ENCODE assay signal across 8 cellular contexts in genomic region chr5:77076961-77077820, GRCh38. TPM values are rescaled to one million over a fixed set of nuclear protein-coding genes. Genes with fewer than 3 reads are reported as not detected.
DNase-seq lines count a peak whose midpoint lies in the region; ATAC-seq, FAIRE-seq and TF ChIP-seq lines count a peak whose summit lies in the region.

No MANE protein-coding gene starts in this region.

- DNase-seq in AG04450 (ENCODE audit: low read depth, low spot score) (peak; percentile 11), K562 (ENCODE audit: extremely low read depth in 1 of 4, low spot score in 3 of 4) (peak; percentile 76 to 83 (median 80)), gastrocnemius medialis (peak in 1 of 2 donors; percentile 38), NCI-H187 (lab: John Stamatoyannopoulos, UW) (no peak)

- H3K4me3 Mint-ChIP-seq in T-helper 1 cell treated with Interleukin-12 subunit alpha and Interleukin-12 subunit beta and Interleukin-4 antibody, amounts not matched to agents 30 μg/mL and 1 μg/mL, for 36 hours = peak overlapping the region; percentile 57

- no peaks in the 10 kb centered on the region for H3K9me3 Mint-ChIP-seq in T-helper 1 cell treated with Interleukin-12 subunit alpha and Interleukin-12 subunit beta and Interleukin-4 antibody, amounts not matched to agents 30 μg/mL and 1 μg/mL, for 36 hours

- H4K20me1 ChIP-seq in K562 (replicated peaks; ENCODE audit: control insufficient read depth, insufficient read depth, low read length) = no peaks in the 10 kb centered on the region

- CTCF ChIA-PET in AG04450 (lab: Charles Lee) = interaction anchor here (0.6 to 2.7 kb wide), 24 partner anchors 10 to 1519 kb away, joined by 3 to 39 read pairs (median 4); partner anchors contain the start of genes AGGF1, WDR41 and ZBED3
- CTCF ChIA-PET in K562 (lab: Yijun Ruan, JAX; ENCODE audit: low intra/inter-chr PET ratio) = interaction anchor here (0.7 to 1.8 kb wide), 2 partner anchors 209 to 257 kb away, joined by 3 to 11 read pairs; no protein-coding TSS in a partner anchor

- peak; percentile 77 for ATAC-seq in GM19043 (IDR thresholded peaks at IDR 0.05; ENCODE audit: low read depth, unreplicated experiment)
- ATAC-seq in HG03354 (IDR thresholded peaks at IDR 0.05; ENCODE audit: poor library complexity, severe bottlenecking, unreplicated experiment) = peak; percentile 86
- ATAC-seq in K562 = peak; percentile 97
- ATAC-seq in gastrocnemius medialis = peak; percentile 71 to 83

- H3K4me1 ChIP-seq in K562 (replicated peaks in 1 of 2; ENCODE audit: control insufficient read depth in 2 of 2, insufficient read depth in 2 of 2, low read length in 2 of 2) (peaks cover 0 to 13% of the 10 kb centered on the region in 2 experiments; a peak in 3 of 5 replicates), gastrocnemius medialis (peaks cover 3 to 4% of the 10 kb centered on the region in 2 donors)

- POLR2A ChIA-PET in AG04450 (lab: Yijun Ruan, JAX) (interaction anchor here (1.0 to 1.1 kb wide), 2 partner anchors 9 kb away, joined by 3 read pairs; no protein-coding TSS in a partner anchor), K562 (lab: Yijun Ruan, JAX) (interaction anchor here (0.6 to 1.0 kb wide), 2 partner anchors 10 to 128 kb away, joined by 3 read pairs; no protein-coding TSS in a partner anchor)

- H3K27me3 ChIP-seq in AG04450 (ENCODE audit: control insufficient read depth, insufficient read depth, low read length) = no peaks in the 10 kb centered on the region
- no peaks in the 10 kb centered on the region for H3K27me3 ChIP-seq in K562 (ENCODE audit: control insufficient read depth in 2 of 2, insufficient read depth in 2 of 2, low read length in 2 of 2)
- no peaks in the 10 kb centered on the region for H3K27me3 ChIP-seq in gastrocnemius medialis

- H3K4me1 Mint-ChIP-seq in T-helper 1 cell treated with Interleukin-12 subunit alpha and Interleukin-12 subunit beta and Interleukin-4 antibody, amounts not matched to agents 30 μg/mL and 1 μg/mL, for 36 hours (ENCODE audit: low read depth) = peaks cover 6% of the 10 kb centered on the region

- peak overlapping the region; percentile 75 for H3K4me2 ChIP-seq in K562 (ENCODE audit: insufficient read depth, low read length)

- H3K9me1 ChIP-seq in K562 (ENCODE audit: control insufficient read depth, insufficient read depth, low read length) = no peaks in the 10 kb centered on the region

- peak overlapping the region in 1 of 2 experiments; percentile 86; a peak in 3 of 4 replicates for H3K9ac ChIP-seq in K562 (ENCODE audit: insufficient read depth in 1 of 2, low read depth in 2 of 2, low read length in 2 of 2)

- peak overlapping the region; percentile 47 for H3K4me3 ChIP-seq in AG04450 (ENCODE audit: low read depth, low read length)
- H3K4me3 ChIP-seq in K562 = peak overlapping the region; percentile 59
- peak overlapping the region; percentile 37 for H3K4me3 ChIP-seq in iPS-11a (ENCODE audit: low read depth, low read length)
- peak overlapping the region; percentile 43 to 55 (median 50) for H3K4me3 ChIP-seq in gastrocnemius medialis

- H3K27ac ChIP-seq in AG04450 (ENCODE audit: low read depth, low read length) (no peak overlapping the region), K562 (ENCODE audit: extremely low read depth, low read depth, low read length) (no peak overlapping the region), gastrocnemius medialis (peak overlapping the region in 3 of 4 donors; percentile 11 to 57 (median 48))

- TF ChIP-seq RAD21 in K562 (CRISPR knock-in tag; conservative IDR thresholded peaks at IDR 0.05 in 1 of 2, IDR thresholded peaks at IDR 0.05 in 1 of 2) = peak; percentile 45 to 52; a peak in 3 of 4 replicates

- no TSS peak for BruUV-seq in K562 (replicated peaks; lab: Mats Ljungman, UMichigan)

- H3K27ac Mint-ChIP-seq in T-helper 1 cell treated with Interleukin-12 subunit alpha and Interleukin-12 subunit beta and Interleukin-4 antibody, amounts not matched to agents 30 μg/mL and 1 μg/mL, for 36 hours = no peak overlapping the region

- H2AFZ ChIP-seq in K562 (ENCODE audit: low read depth, low read length) = peak overlapping the region; percentile 92

- H3K9me3 ChIP-seq in AG04450 (ENCODE audit: control insufficient read depth, insufficient read depth, low read length) (no peaks in the 10 kb centered on the region; the same call in 1 of the 2 replicates), K562 (replicated peaks; ENCODE audit: control insufficient read depth, insufficient read depth, low read depth, low read length) (no peaks in the 10 kb centered on the region), gastrocnemius medialis (no peaks in the 10 kb centered on the region)

- no peaks in the 10 kb centered on the region for H3K79me2 ChIP-seq in K562 (ENCODE audit: control insufficient read depth, insufficient read depth, low read length)

- TF ChIP-seq POLR2A in K562 (conservative IDR thresholded peaks at IDR 0.05) (no peak), gastrocnemius medialis (IDR thresholded peaks at IDR 0.05) (no peak)

- no peak for TF ChIP-seq EP300 in K562 (IDR thresholded peaks at IDR 0.05; ENCODE audit: low read length)

- no peaks in the 10 kb centered on the region for H3K36me3 ChIP-seq in K562 (ENCODE audit: control insufficient read depth, insufficient read depth, low read length)
- no peaks in the 10 kb centered on the region for H3K36me3 ChIP-seq in gastrocnemius medialis

- H3K36me3 Mint-ChIP-seq in T-helper 1 cell treated with Interleukin-12 subunit alpha and Interleukin-12 subunit beta and Interleukin-4 antibody, amounts not matched to agents 30 μg/mL and 1 μg/mL, for 36 hours (ENCODE audit: low read depth) = peaks cover 3% of the 10 kb centered on the region

- intact Hi-C loops in K562 (cut with micrococcal nuclease) = loop anchor here (1.0 to 2.0 kb wide), 2 partner anchors 60 to 209 kb away; no protein-coding TSS in a partner anchor
- intact Hi-C loops in gastrocnemius medialis (cut with DNase I; ENCODE audit: low total_unique reads) = loop anchor here (2.0 kb wide), 1 partner anchor 416 kb away; the partner anchor contains the start of gene WDR41

- in situ Hi-C loops in K562 (cut with MboI) (no loop called here), gastrocnemius medialis (cut with MboI; ENCODE audit: low sequenced_read_pairs in 4 of 4) (no loop called here)

- WGBS in K562 (ENCODE audit: insufficient coverage, low coverage, missing lambda C conversion rate) = 30% methylated on average over 58 of the region's 102 CpGs

- FAIRE-seq in K562 (lab: Jason Lieb, UNC) = no peak

- TF ChIP-seq CTCF in AG04450 (IDR thresholded peaks at IDR 0.05; ENCODE audit: low read depth, low read length) (peak; percentile 46), K562 (IDR thresholded peaks at IDR 0.05 in 2 of 3, conservative IDR thresholded peaks at IDR 0.05 in 1 of 3; ENCODE audit: insufficient read depth in 2 of 3, low read depth in 1 of 3, low read length in 3 of 3) (peak; percentile 50 to 86 (median 61); a peak in 5 of 6 replicates), gastrocnemius medialis (IDR thresholded peaks at IDR 0.05 in 4 of 5, conservative IDR thresholded peaks at IDR 0.05 in 1 of 5) (peak in 4 of 5 experiments; percentile 46 to 81 (median 68))

- H3K27me3 Mint-ChIP-seq in T-helper 1 cell treated with Interleukin-12 subunit alpha and Interleukin-12 subunit beta and Interleukin-4 antibody, amounts not matched to agents 30 μg/mL and 1 μg/mL, for 36 hours (ENCODE audit: low read depth) = no peaks in the 10 kb centered on the region

RNA-seq across cellular contexts. Expression of gene ZBED3, which starts 9.9 kb away (rescaled TPM):
- 7.3 TPM in 2 replicates for polyA plus RNA-seq in AG04450 (2011; rRNA removed)
- polyA minus RNA-seq in AG04450 (2011; rRNA and poly(A)+ RNA removed) = 3.9 TPM in 2 replicates
- 0.05 TPM in 1 of 2 replicates, not detected in the other for total RNA-seq in K562 (2011; cell fraction: chromatin; rRNA removed; ENCODE audit: low replicate concordance)
- under 0.01 TPM in 1 of 2 replicates, not detected in the other for total RNA-seq in K562 (2011; cell fraction: nucleolus; rRNA removed)
- 0.15 TPM in 1 of 2 replicates, not detected in the other for total RNA-seq in K562 (2011; cell fraction: nucleoplasm; rRNA removed)
- total RNA-seq in K562 (2014; rRNA removed) = not detected in 2 replicates
- not detected in 2 replicates for total RNA-seq in K562 (2014; rRNA removed; fragmentation: Illumina TruSeq; extraction: Trizol)
- not detected in 2 replicates for total RNA-seq in K562 (2015; rRNA removed; fragmentation: Illumina TruSeq; extraction: Trizol)
- total RNA-seq in K562 (2021) = 0.04 TPM in 1 of 2 replicates, not detected in the other
- polyA plus RNA-seq in K562 (2011; rRNA removed) = 0.01 TPM in 1 of 2 replicates, not detected in the other
- polyA plus RNA-seq in K562 (2011; cell fraction: cytosol; rRNA removed) = 0.01 TPM in 1 of 2 replicates, not detected in the other
- polyA plus RNA-seq in K562 (2011; cell fraction: nucleus; rRNA removed) = 0.01 and 0.03 TPM in 2 replicates
- polyA plus RNA-seq in K562 (2012) = 0.03 and 0.04 TPM in 2 replicates
- 0.01 TPM in 1 of 2 replicates, not detected in the other for polyA plus RNA-seq in K562 (2014; fragmentation: Illumina TruSeq; extraction: Trizol)
- under 1 TPM; 0.01 to 0.03 TPM for polyA plus RNA-seq in K562 (2014; fragmentation: Nextera tagmentation; extraction: Ambion mirVana)
- not detected in 2 replicates for polyA plus RNA-seq in K562 (2014; rRNA removed)
- 0.04 TPM in 1 of 2 replicates, not detected in the other for polyA minus RNA-seq in K562 (2011; rRNA and poly(A)+ RNA removed)
- not detected in 2 replicates for polyA minus RNA-seq in K562 (2011; cell fraction: cytosol; rRNA and poly(A)+ RNA removed)
- polyA minus RNA-seq in K562 (2011; cell fraction: nucleus; rRNA and poly(A)+ RNA removed) = under 0.01 and 0.11 TPM in 2 replicates
- 1 to 10 TPM in 2 of 4 donors, under 1 TPM in 2; 0.53 to 1.2 (median 0.94) TPM for total RNA-seq in gastrocnemius medialis

RNA-seq across cellular contexts. Expression of gene AGGF1, which starts 47.0 kb away (rescaled TPM):
- polyA plus RNA-seq in AG04450 (2011; rRNA removed) = 13.4 and 22.8 TPM in 2 replicates
- 10.8 and 14.6 TPM in 2 replicates for polyA minus RNA-seq in AG04450 (2011; rRNA and poly(A)+ RNA removed)
- 8.7 and 14.0 TPM in 2 replicates for total RNA-seq in K562 (2011; cell fraction: chromatin; rRNA removed; ENCODE audit: low replicate concordance)
- 4.8 and 7.0 TPM in 2 replicates for total RNA-seq in K562 (2011; cell fraction: nucleolus; rRNA removed)
- total RNA-seq in K562 (2011; cell fraction: nucleoplasm; rRNA removed) = 7.1 and 8.5 TPM in 2 replicates
- total RNA-seq in K562 (2014; rRNA removed) = 15.6 and 19.8 TPM in 2 replicates
- 14.7 and 17.8 TPM in 2 replicates for total RNA-seq in K562 (2014; rRNA removed; fragmentation: Illumina TruSeq; extraction: Trizol)
- 12.1 and 13.4 TPM in 2 replicates for total RNA-seq in K562 (2015; rRNA removed; fragmentation: Illumina TruSeq; extraction: Trizol)
- 16.7 and 17.2 TPM in 2 replicates for total RNA-seq in K562 (2021)
- polyA plus RNA-seq in K562 (2011; rRNA removed) = 15.6 and 20.4 TPM in 2 replicates
- 6.5 and 9.1 TPM in 2 replicates for polyA plus RNA-seq in K562 (2011; cell fraction: cytosol; rRNA removed)
- polyA plus RNA-seq in K562 (2011; cell fraction: nucleus; rRNA removed) = 6.0 and 6.9 TPM in 2 replicates
- polyA plus RNA-seq in K562 (2012) = 10.0 and 12.8 TPM in 2 replicates
- 10.7 and 12.9 TPM in 2 replicates for polyA plus RNA-seq in K562 (2014; fragmentation: Illumina TruSeq; extraction: Trizol)
- polyA plus RNA-seq in K562 (2014; fragmentation: Nextera tagmentation; extraction: Ambion mirVana) = 1 to 10 TPM; 5.2 to 5.8 TPM
- polyA plus RNA-seq in K562 (2014; rRNA removed) = 10.0 and 12.4 TPM in 2 replicates
- polyA minus RNA-seq in K562 (2011; rRNA and poly(A)+ RNA removed) = 10.4 and 13.3 TPM in 2 replicates
- polyA minus RNA-seq in K562 (2011; cell fraction: cytosol; rRNA and poly(A)+ RNA removed) = 6.3 and 8.2 TPM in 2 replicates
- polyA minus RNA-seq in K562 (2011; cell fraction: nucleus; rRNA and poly(A)+ RNA removed) = 9.6 and 15.6 TPM in 2 replicates
- total RNA-seq in gastrocnemius medialis = 10 to 100 TPM; 16.9 to 25.0 (median 19.8) TPM

Comparison
In these comparisons a context has a peak if more than half of its experiments do, and no peak if none do; other contexts are left out.
1. DNase-seq: peak in AG04450 (single experiment) and K562 (4 of 4); none in NCI-H187 (0 of 2).
2. H3K27ac ChIP-seq: peak in gastrocnemius medialis (3 of 4); none in AG04450 (single experiment) and K562 (single experiment).
3. Peak in every context shown above with its lines, with median percentiles within 50 percentile points of each other: H3K4me3 ChIP-seq, CTCF ChIP-seq and ATAC-seq.